In genomic region chr5:1850324-1851154, GRCh38 we compare ENCODE assay signal across 1 cellular context.
TF ChIP-seq lines count a peak whose summit lies in the region.

No MANE protein-coding gene starts in this region.

TF ChIP-seq in HepG2, 621 proteins besides CTCF, POLR2A, EP300 and RAD21:
- TF ChIP-seq MNT (IDR thresholded peaks at IDR 0.05): peak; percentile 93
- no peak for TF ChIP-seq TRIM22 (IDR thresholded peaks at IDR 0.05)
